Comparison of ENCODE assay signal across 14 cellular contexts in genomic region chr1:148160048-148160395, GRCh38.
"Had no signal": no experiment of that assay in that cellular context is flagged by ENCODE, and none has a peak within 500 bp of the region (broad histone marks: within the 10 kb centered on the region; RNA-seq: fewer than 3 reads in every experiment).

No MANE protein-coding gene starts in this region.

- H3K36me3 ChIP-seq: esophagus muscularis mucosa, lower lobe of right lung, ovary, upper lobe of left lung had no signal

- H3K4me3 ChIP-seq: lower lobe of right lung, ovary, upper lobe of left lung had no signal

- H3K4me1 ChIP-seq: lower lobe of right lung, upper lobe of left lung had no signal

- DNase-seq: activated CD4-positive, CD25-positive, alpha-beta regulatory T cell treated with anti-CD3 and anti-CD28 coated beads, Interleukin-2, amount 50 U/mL, for 72 hours; activated naive CD4-positive, alpha-beta T cell treated with Interleukin-2 at 50 U/mL for 16 hours; anterior cingulate cortex; glutamatergic neuron; ovary; stimulated activated CD4-positive, alpha-beta T cell treated with anti-CD3 and anti-CD28 coated beads, Interleukin-1b, Interleukin-23, amount 100 ng/mL, for 48 hours; stimulated activated naive CD8-positive, alpha-beta T cell treated with anti-CD3 and anti-CD28 coated beads, Interleukin-15, amount 100 ng/mL, for 72 hours; T-helper 1 cell; T1000 had no signal

- H3K4me3 Mint-ChIP-seq: activated T-helper 1 cell treated with anti-CD3 and anti-CD28 coated beads, Interleukin-12 subunit alpha, Interleukin-12 subunit beta, Interleukin-2, Interleukin-4 antibody, amounts not matched to agents 30 ng/mL and 10 ng/mL and 1 ng/mL, durations not matched to agents 14 hours and 24 hours and 36 hours; nephron; stimulated activated naive CD8-positive, alpha-beta T cell treated with anti-CD3 and anti-CD28 coated beads, Interleukin-15, amount 100 ng/mL, for 72 hours had no signal

- H3K27ac Mint-ChIP-seq: activated T-helper 1 cell treated with anti-CD3 and anti-CD28 coated beads, Interleukin-12 subunit alpha, Interleukin-12 subunit beta, Interleukin-2, Interleukin-4 antibody, amounts not matched to agents 30 ng/mL and 10 ng/mL and 1 ng/mL, durations not matched to agents 14 hours and 24 hours and 36 hours; nephron had no signal

- H3K9me3 ChIP-seq: esophagus muscularis mucosa, lower lobe of right lung, ovary, upper lobe of left lung had no signal

- H3K27me3 ChIP-seq: ovary had no signal

- H3K27ac ChIP-seq: esophagus muscularis mucosa, lower lobe of right lung, ovary, upper lobe of left lung had no signal

- ATAC-seq: lower lobe of right lung; stimulated activated naive CD8-positive, alpha-beta T cell treated with anti-CD3 and anti-CD28 coated beads, Interleukin-15, amount 100 ng/mL, for 72 hours had no signal

- H3K9me3 Mint-ChIP-seq: activated T-helper 1 cell treated with anti-CD3 and anti-CD28 coated beads, Interleukin-12 subunit alpha, Interleukin-12 subunit beta, Interleukin-2, Interleukin-4 antibody, amounts not matched to agents 30 ng/mL and 10 ng/mL and 1 ng/mL, durations not matched to agents 14 hours and 24 hours and 36 hours; stimulated activated naive CD8-positive, alpha-beta T cell treated with anti-CD3 and anti-CD28 coated beads, Interleukin-15, amount 100 ng/mL, for 72 hours had no signal
